1 cellular context compared by ENCODE assay signal in the genomic region with DNA sequence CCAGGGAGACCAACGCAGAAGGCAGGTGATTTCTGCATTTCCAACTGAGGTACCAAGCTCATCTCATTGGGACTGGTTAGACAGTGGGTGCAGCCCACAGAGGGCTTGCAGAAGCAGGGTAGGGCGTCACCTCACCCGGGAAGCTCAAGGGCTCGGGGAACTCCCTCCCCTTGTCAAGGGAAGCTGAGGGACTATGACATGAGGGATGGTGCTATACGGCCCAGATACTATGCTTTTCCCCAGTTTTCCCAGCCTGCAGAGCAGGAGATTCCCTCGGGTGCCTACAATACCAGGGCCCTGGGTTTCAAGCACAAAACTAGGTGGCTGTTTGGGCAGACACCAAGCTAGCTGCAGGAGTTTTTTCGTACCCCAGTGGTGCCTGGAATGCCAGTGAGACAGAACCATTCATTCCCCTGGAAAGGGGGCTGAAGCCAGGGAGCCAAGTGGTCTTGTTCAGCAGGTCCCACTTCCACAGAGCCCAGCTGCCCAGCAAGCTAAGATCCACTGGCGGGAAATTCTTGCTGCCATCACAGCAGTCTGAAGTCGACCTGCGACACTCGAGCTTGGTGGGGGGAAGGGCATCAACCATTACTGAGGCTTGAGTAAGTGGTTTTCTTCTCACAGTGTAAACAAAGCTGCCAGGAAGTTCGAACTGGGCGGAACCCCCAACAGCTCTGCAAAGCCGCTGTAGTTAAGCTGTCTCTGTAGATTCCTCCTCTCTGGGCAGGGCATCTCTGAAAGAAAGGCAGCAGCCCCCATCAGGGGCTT.
A peak's percentile ranks its signal among the peaks of the same experiment; 100 is the strongest.
TF ChIP-seq lines count a peak whose summit lies in the region.

No MANE protein-coding gene starts in this region.

TF ChIP-seq in H1, 55 proteins besides CTCF, POLR2A, EP300 and RAD21:
- TF ChIP-seq TAF1 (IDR thresholded peaks at IDR 0.05; ENCODE audit: low read depth, low read length) (0 out of 2 replicates have a peak, but pooled peaks have one; percentile 25), SP1 (IDR thresholded peaks at IDR 0.05; ENCODE audit: low read depth, low read length) (0 out of 2 replicates have a peak, but pooled peaks have one; percentile 43), RBBP5 (IDR thresholded peaks at IDR 0.05; ENCODE audit: borderline replicate concordance, low read depth, low read length) (peak; percentile 86; the same call in 1 of the 2 replicates), ASH2L (IDR thresholded peaks at IDR 0.05; ENCODE audit: low read length) (peak; percentile 34)
- TF ChIP-seq, protein P1, sequence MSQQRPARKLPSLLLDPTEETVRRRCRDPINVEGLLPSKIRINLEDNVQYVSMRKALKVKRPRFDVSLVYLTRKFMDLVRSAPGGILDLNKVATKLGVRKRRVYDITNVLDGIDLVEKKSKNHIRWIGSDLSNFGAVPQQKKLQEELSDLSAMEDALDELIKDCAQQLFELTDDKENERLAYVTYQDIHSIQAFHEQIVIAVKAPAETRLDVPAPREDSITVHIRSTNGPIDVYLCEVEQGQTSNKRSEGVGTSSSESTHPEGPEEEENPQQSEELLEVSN (IDR thresholded peaks at IDR 0.05), result peak; percentile 73
